19 cellular contexts compared by ENCODE assay signal in the genomic region with DNA sequence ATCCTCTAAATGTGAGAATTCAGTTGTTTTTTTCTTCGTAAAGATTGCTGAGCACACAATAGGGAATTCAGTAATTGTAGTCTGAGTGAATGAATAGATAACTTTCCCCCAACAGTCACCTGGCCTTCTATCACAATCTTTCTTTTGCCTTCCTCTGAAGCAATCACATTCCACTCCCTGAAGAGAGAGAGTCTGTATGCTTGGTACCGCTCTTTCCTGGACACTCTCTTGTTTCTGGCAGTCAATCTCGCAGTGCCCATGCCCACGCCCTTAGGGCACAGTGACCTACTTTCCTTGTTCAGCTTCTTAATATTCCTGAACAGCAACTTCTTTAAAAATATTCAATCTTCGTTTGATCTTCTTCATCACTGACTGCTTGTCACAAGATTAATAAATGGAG.
DNase-seq lines count a peak whose midpoint lies in the region; ATAC-seq, FAIRE-seq and TF ChIP-seq lines count a peak whose summit lies in the region.
"Had no signal": no experiment of that assay in that cellular context is flagged by ENCODE, and none has a peak within 500 bp of the region (broad histone marks: within the 10 kb centered on the region; RNA-seq: fewer than 3 reads in every experiment).

No MANE protein-coding gene starts in this region.

- H3K9ac ChIP-seq in astrocyte (ENCODE audit: low read length): peak overlapping the region; percentile 46

- no peak for TF ChIP-seq POLR2A in gastroesophageal sphincter (IDR thresholded peaks at IDR 0.05)

- CTCF ChIA-PET in CD8-positive, alpha-beta memory T cell (lab: Charles Lee): interaction anchor here (1.4 kb wide), 1 partner anchor 10 kb away, joined by 5 read pairs; no protein-coding TSS in a partner anchor

- no peak for FAIRE-seq in astrocyte (lab: Jason Lieb, UNC)
- FAIRE-seq: A204.1 had no signal

- TF ChIP-seq EP300 in gastroesophageal sphincter (IDR thresholded peaks at IDR 0.05): no peak

- no peak overlapping the region for H3K27ac Mint-ChIP-seq in astrocyte (ENCODE audit: unreplicated experiment)
- peak overlapping the region in 2 of 3 experiments; percentile 50 to 88 for H3K27ac Mint-ChIP-seq in nephron
- H3K27ac Mint-ChIP-seq in CD8-positive, alpha-beta memory T cell: no peak overlapping the region
- H3K27ac Mint-ChIP-seq: activated naive CD8-positive, alpha-beta T cell treated with anti-CD3 and anti-CD28 coated beads, Interleukin-2, amount 10 ng/mL, durations not matched to agents 7 days and 5 days; CD8-positive, alpha-beta T cell; GM23338; nephron progenitor cell had no signal

- H3K27me3 Mint-ChIP-seq in astrocyte (ENCODE audit: low read depth, unreplicated experiment) (no peaks in the 10 kb centered on the region), nephron (ENCODE audit: low read depth) (no peaks in the 10 kb centered on the region)
- peaks cover 0 to 4% of the 10 kb centered on the region in 2 donors for H3K27me3 Mint-ChIP-seq in CD8-positive, alpha-beta memory T cell

- H3K4me3 Mint-ChIP-seq in astrocyte (ENCODE audit: unreplicated experiment) (no peak overlapping the region), nephron (no peak overlapping the region)
- no peak overlapping the region for H3K4me3 Mint-ChIP-seq in CD8-positive, alpha-beta memory T cell
- H3K4me3 Mint-ChIP-seq: activated naive CD8-positive, alpha-beta T cell treated with anti-CD3 and anti-CD28 coated beads, Interleukin-2, amount 10 ng/mL, durations not matched to agents 7 days and 5 days; activated T-cell treated with anti-CD3 and anti-CD28 coated beads, Interleukin-2, amount 50 U/mL, for 4 hours; CD8-positive, alpha-beta T cell; GM23338; nephron progenitor cell had no signal

- no peaks in the 10 kb centered on the region for H3K79me2 ChIP-seq in astrocyte (ENCODE audit: insufficient read depth, low read length)

- POLR2A ChIA-PET in CD8-positive, alpha-beta memory T cell (lab: Charles Lee): no interaction called here

- ATAC-seq in gastroesophageal sphincter (no peak), HG02623 (IDR thresholded peaks at IDR 0.05; ENCODE audit: unreplicated experiment) (no peak)
- ATAC-seq: activated T-cell treated with anti-CD3 and anti-CD28 coated beads, Interleukin-2, amount 50 U/mL, for 4 hours; CD8-positive, alpha-beta T cell had no signal

- TF ChIP-seq CTCF in astrocyte (IDR thresholded peaks at IDR 0.05; ENCODE audit: insufficient read depth, low read depth, low read length) (no peak), gastroesophageal sphincter (IDR thresholded peaks at IDR 0.05) (no peak), nephron (IDR thresholded peaks at IDR 0.05; ENCODE audit: unreplicated experiment in 3 of 3) (no peak)

- H3K9me3 ChIP-seq in astrocyte (ENCODE audit: insufficient read depth, low read depth, low read length): no peaks in the 10 kb centered on the region
- no peaks in the 10 kb centered on the region for H3K9me3 ChIP-seq in gastroesophageal sphincter
- no peaks in the 10 kb centered on the region for H3K9me3 ChIP-seq in CD8-positive, alpha-beta memory T cell (ENCODE audit: low read length)
- H3K9me3 ChIP-seq: colonic mucosa, SJCRH30 had no signal

- DNase-seq in AG20443 (ENCODE audit: low spot score): peak; percentile 11
- no peak for DNase-seq in astrocyte (ENCODE audit: low read depth)
- no peak for DNase-seq in NCI-H2196 (lab: John Stamatoyannopoulos, UW; ENCODE audit: unreplicated experiment)
- no peak for DNase-seq in CD8-positive, alpha-beta memory T cell
- no peak for DNase-seq in SIG-M5 treated with dmso at 0.1 percent for 504 hours (lab: John Stamatoyannopoulos, UW; ENCODE audit: unreplicated experiment)
- DNase-seq: activated naive CD8-positive, alpha-beta T cell treated with anti-CD3 and anti-CD28 coated beads, Interleukin-2, amount 10 ng/mL, durations not matched to agents 7 days and 5 days; activated T-cell treated with anti-CD3 and anti-CD28 coated beads, Interleukin-2, amount 50 U/mL, for 4 hours; CD8-positive, alpha-beta T cell; colonic mucosa; EL; NCI-H1436; nephron progenitor cell; SJCRH30; stimulated activated CD4-positive, alpha-beta T cell treated with anti-CD3 and anti-CD28 coated beads, Interleukin-1b, Interleukin-23, amount 100 ng/mL, for 48 hours had no signal

- H3K4me2 ChIP-seq in astrocyte (ENCODE audit: low read length): peak overlapping the region; percentile 66
- H3K4me2 ChIP-seq: GM23338 had no signal

- H3K4me3 ChIP-seq in astrocyte (ENCODE audit: insufficient read depth, low read depth, low read length) (no peak overlapping the region), gastroesophageal sphincter (no peak overlapping the region)
- H3K4me3 ChIP-seq in CD8-positive, alpha-beta memory T cell (ENCODE audit: low read length): no peak overlapping the region
- H3K4me3 ChIP-seq: colonic mucosa, GM23338, SJCRH30 had no signal

- H3K27ac ChIP-seq in astrocyte (ENCODE audit: low read depth, low read length) (peak overlapping the region; percentile 79), gastroesophageal sphincter (peak overlapping the region; percentile 3 to 72 (median 58))
- no peak overlapping the region for H3K27ac ChIP-seq in CD8-positive, alpha-beta memory T cell (ENCODE audit: low read depth, low read length)
- H3K27ac ChIP-seq: colonic mucosa, SJCRH30 had no signal

- H4K20me1 ChIP-seq in astrocyte (ENCODE audit: insufficient read depth, low read length): no peaks in the 10 kb centered on the region

- no peaks in the 10 kb centered on the region for H3K9me3 Mint-ChIP-seq in astrocyte (ENCODE audit: unreplicated experiment)
- no peaks in the 10 kb centered on the region for H3K9me3 Mint-ChIP-seq in nephron
- no peaks in the 10 kb centered on the region for H3K9me3 Mint-ChIP-seq in CD8-positive, alpha-beta memory T cell
- H3K9me3 Mint-ChIP-seq: activated naive CD8-positive, alpha-beta T cell treated with anti-CD3 and anti-CD28 coated beads, Interleukin-2, amount 10 ng/mL, durations not matched to agents 7 days and 5 days; activated T-cell treated with anti-CD3 and anti-CD28 coated beads, Interleukin-2, amount 50 U/mL, for 4 hours; CD8-positive, alpha-beta T cell; GM23338; nephron progenitor cell had no signal

- H3K4me1 ChIP-seq in astrocyte (ENCODE audit: insufficient read depth, low read length) (peaks cover 22% of the 10 kb centered on the region), gastroesophageal sphincter (peaks cover 17 to 41% (median 17%) of the 10 kb centered on the region in 3 donors)
- no peaks in the 10 kb centered on the region for H3K4me1 ChIP-seq in CD8-positive, alpha-beta memory T cell (ENCODE audit: insufficient read depth, low read length)
- H3K4me1 ChIP-seq: colonic mucosa had no signal

- H3K36me3 ChIP-seq in astrocyte (ENCODE audit: insufficient read depth, low read length) (no peaks in the 10 kb centered on the region), gastroesophageal sphincter (no peaks in the 10 kb centered on the region)
- no peaks in the 10 kb centered on the region for H3K36me3 ChIP-seq in CD8-positive, alpha-beta memory T cell (ENCODE audit: insufficient read depth, low read length)
- H3K36me3 ChIP-seq: colonic mucosa, SJCRH30 had no signal

- peaks cover 8% of the 10 kb centered on the region for H3K4me1 Mint-ChIP-seq in astrocyte (ENCODE audit: low read depth, unreplicated experiment)
- H3K4me1 Mint-ChIP-seq in nephron: peaks cover 31% of the 10 kb centered on the region
- H3K4me1 Mint-ChIP-seq in CD8-positive, alpha-beta memory T cell: no peaks in the 10 kb centered on the region
- H3K4me1 Mint-ChIP-seq: activated naive CD8-positive, alpha-beta T cell treated with anti-CD3 and anti-CD28 coated beads, Interleukin-2, amount 10 ng/mL, durations not matched to agents 7 days and 5 days; nephron progenitor cell had no signal

- H3K27me3 ChIP-seq in astrocyte (ENCODE audit: insufficient read depth, low read length) (no peaks in the 10 kb centered on the region), gastroesophageal sphincter (no peaks in the 10 kb centered on the region)
- H3K27me3 ChIP-seq in CD8-positive, alpha-beta memory T cell (ENCODE audit: insufficient read depth, low read length, poor library complexity, severe bottlenecking): no peaks in the 10 kb centered on the region
- H3K27me3 ChIP-seq: colonic mucosa, SJCRH30 had no signal

- WGBS in gastroesophageal sphincter (ENCODE audit: low coverage in 1 of 2), 2 donors: 46 to 67% methylated on average over 3 to 5 of the region's 5 CpGs

- H2AFZ ChIP-seq in astrocyte (ENCODE audit: low read depth, low read length): peak overlapping the region; percentile 17
- H2AFZ ChIP-seq: GM23338 had no signal

- H3K36me3 Mint-ChIP-seq in astrocyte (ENCODE audit: low read depth, unreplicated experiment): no peaks in the 10 kb centered on the region
- no peaks in the 10 kb centered on the region for H3K36me3 Mint-ChIP-seq in nephron (ENCODE audit: low read depth)
- no peaks in the 10 kb centered on the region for H3K36me3 Mint-ChIP-seq in CD8-positive, alpha-beta memory T cell
- H3K36me3 Mint-ChIP-seq: activated naive CD8-positive, alpha-beta T cell treated with anti-CD3 and anti-CD28 coated beads, Interleukin-2, amount 10 ng/mL, durations not matched to agents 7 days and 5 days; CD8-positive, alpha-beta T cell had no signal

Comparison
In these comparisons a context has a peak if more than half of its experiments do, and no peak if none do; other contexts are left out.
1. H3K27ac Mint-ChIP-seq: peak in nephron (2 of 3); none in astrocyte (single experiment) and CD8-positive, alpha-beta memory T cell (0 of 8).